ENCODE assay signal across 7 cellular contexts in the genomic region with DNA sequence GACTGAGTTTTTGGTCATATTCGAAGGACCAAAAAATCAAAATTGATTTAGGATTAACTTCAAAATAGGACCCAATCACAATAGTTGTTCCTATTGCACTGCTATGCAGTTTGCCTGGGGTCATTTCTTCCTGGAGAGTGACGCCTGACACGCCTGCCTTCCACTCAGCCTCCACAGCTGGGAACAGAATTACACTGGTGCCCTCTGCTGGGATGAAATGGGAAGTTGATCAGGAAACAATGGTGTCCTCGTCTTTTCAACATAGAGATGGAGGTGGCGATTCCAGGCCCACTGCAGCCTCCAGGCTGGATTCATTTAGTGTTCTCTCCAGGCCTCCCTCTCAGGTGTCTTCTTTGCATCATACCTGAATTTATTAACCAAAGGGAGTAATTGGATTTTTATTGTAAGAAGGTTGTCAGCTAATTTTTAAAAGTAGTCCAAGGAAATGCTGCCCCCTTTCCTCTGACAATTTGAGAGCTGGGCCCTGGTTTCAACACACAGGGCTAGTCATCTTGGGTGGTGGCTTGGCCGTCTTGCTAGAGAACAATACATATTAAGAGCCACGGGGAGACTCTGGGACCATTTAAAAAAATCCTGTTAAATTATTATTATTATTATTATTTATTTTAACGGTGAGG.
DNase-seq lines count a peak whose midpoint lies in the region; ATAC-seq and TF ChIP-seq lines count a peak whose summit lies in the region.

No MANE protein-coding gene starts in this region.

- H3K9me3 ChIP-seq in adipocyte (ENCODE audit: control insufficient read depth, low read length) (no peaks in the 10 kb centered on the region), right atrium auricular region (no peaks in the 10 kb centered on the region)

- ATAC-seq in HG02759 (IDR thresholded peaks at IDR 0.05; ENCODE audit: unreplicated experiment) (peak; percentile 98), sciatic nerve (peak; percentile 94)

- in situ Hi-C loops in GM13977 (cut with MboI; ENCODE audit: low pct_unique_long_range_greater_than_20kb, low sequenced_read_pairs, unreplicated experiment): loop anchor here (10.0 to 25.0 kb wide), 3 partner anchors 468 to 856 kb away; no protein-coding TSS in a partner anchor

- TF ChIP-seq CTCF in GM13977 (IDR thresholded peaks at IDR 0.05; ENCODE audit: extremely low read depth, insufficient read depth, missing control alignments): peak; percentile 79
- TF ChIP-seq CTCF in right atrium auricular region (IDR thresholded peaks at IDR 0.05): peak; percentile 77 to 90

- H3K36me3 ChIP-seq in adipocyte (ENCODE audit: control insufficient read depth, insufficient read depth, low read length, severe bottlenecking) (no peaks in the 10 kb centered on the region), right atrium auricular region (no peaks in the 10 kb centered on the region)

- intact Hi-C loops in sciatic nerve (cut with DNase I): loop anchor here (10.0 kb wide), 1 partner anchor 92 kb away; no protein-coding TSS in a partner anchor

- DNase-seq in GM13977 (ENCODE audit: low spot score) (peak; percentile 62), NCI-H1105 treated with DMSO at 0.1 percent for 48 hours (lab: John Stamatoyannopoulos, UW) (peak; percentile 83), SW 1271 (lab: John Stamatoyannopoulos, UW) (peak; percentile 21 to 78), adipocyte (ENCODE audit: low read depth) (peak; percentile 91), right atrium auricular region (ENCODE audit: low spot score) (peak; percentile 84), sciatic nerve (ENCODE audit: low spot score) (peak; percentile 83)

- H3K27me3 ChIP-seq in adipocyte (replicated peaks; ENCODE audit: control insufficient read depth, insufficient read depth, low read length) (no peaks in the 10 kb centered on the region), right atrium auricular region (no peaks in the 10 kb centered on the region)

- H3K4me3 ChIP-seq in adipocyte (ENCODE audit: low read length) (no peak overlapping the region), right atrium auricular region (no peak overlapping the region)

- H3K4me1 ChIP-seq in adipocyte (ENCODE audit: control insufficient read depth, insufficient read depth, low read length): peaks cover 13% of the 10 kb centered on the region
- no peaks in the 10 kb centered on the region for H3K4me1 ChIP-seq in right atrium auricular region

- peak overlapping the region; percentile 22 for H3K9ac ChIP-seq in adipocyte (ENCODE audit: low read length)

- H3K27ac ChIP-seq in right atrium auricular region: peak overlapping the region in 1 of 2 donors; percentile 4
